31 cellular contexts compared by ENCODE assay signal in genomic region chr9:125276771-125277170, GRCh38.
"Had no signal": no experiment of that assay in that cellular context is flagged by ENCODE, and none has a peak within 500 bp of the region (broad histone marks: within the 10 kb centered on the region; RNA-seq: fewer than 3 reads in every experiment).

No MANE protein-coding gene starts in this region.

- H3K27me3 ChIP-seq: neural progenitor cell, ovary, spleen, suprapubic skin, testis, tibial artery, transverse colon, upper lobe of left lung, vagina had no signal

- ATAC-seq: naive thymus-derived CD4-positive, alpha-beta T cell; natural killer cell; psoas muscle; right cardiac atrium; sciatic nerve; stimulated activated memory B cell treated with anti-CD40 and anti-IgM and Interleukin-4, amounts not matched to agents 10 μg/mL and 1 μg/mL and 100 μg/mL, for 72 hours; stimulated activated naive CD8-positive, alpha-beta T cell treated with anti-CD3 and anti-CD28 coated beads, Interleukin-15, amount 100 ng/mL, for 72 hours; stimulated activated naive CD8-positive, alpha-beta T cell treated with anti-CD3 and anti-CD28 coated beads, Interleukin-15, Interleukin-2, amounts not matched to agents 100 U/mL and 50 U/mL, for 24 hours had no signal

- H3K4me1 Mint-ChIP-seq: neural progenitor cell had no signal

- H3K9me3 Mint-ChIP-seq: naive thymus-derived CD4-positive, alpha-beta T cell; natural killer cell; nephron; neural progenitor cell; stimulated activated memory B cell treated with anti-CD40 and anti-IgM and Interleukin-4, amounts not matched to agents 10 μg/mL and 1 μg/mL and 100 μg/mL, for 72 hours; stimulated activated naive CD8-positive, alpha-beta T cell treated with anti-CD3 and anti-CD28 coated beads, Interleukin-15, amount 100 ng/mL, for 72 hours had no signal

- DNase-seq: naive thymus-derived CD4-positive, alpha-beta T cell; natural killer cell; occipital lobe; ovary; posterior cingulate gyrus; psoas muscle; right cardiac atrium; spleen; stimulated activated CD4-positive, alpha-beta T cell treated with anti-CD3 and anti-CD28 coated beads, Interleukin-12 subunit alpha, Interleukin-12 subunit beta, amount 100 ng/mL, for 4 hours; stimulated activated CD4-positive, alpha-beta T cell treated with anti-CD3 and anti-CD28 coated beads, Interleukin-1b, Interleukin-23, amount 100 ng/mL, for 48 hours; stimulated activated CD4-positive, alpha-beta T cell treated with anti-CD3 and anti-CD28 coated beads, Interleukin-4, amount 100 ng/mL, for 1 hour; stimulated activated CD4-positive, alpha-beta T cell treated with anti-CD3 and anti-CD28 coated beads, Interleukin-4, amount 100 ng/mL, for 4 hours; stimulated activated CD8-positive, alpha-beta memory T cell treated with anti-CD3 and anti-CD28 coated beads, Interleukin-4, amount 100 ng/mL, for 48 hours; stimulated activated naive CD4-positive, alpha-beta T cell; stimulated activated naive CD8-positive, alpha-beta T cell treated with anti-CD3 and anti-CD28 coated beads, Interleukin-15, amount 100 ng/mL, for 72 hours; stimulated activated naive CD8-positive, alpha-beta T cell treated with anti-CD3 and anti-CD28 coated beads, Interleukin-15, Interleukin-2, amounts not matched to agents 100 U/mL and 50 U/mL, for 24 hours; substantia nigra; testis; tibial artery; transverse colon; upper lobe of left lung had no signal

- H3K9me3 ChIP-seq: ovary, psoas muscle, spleen, suprapubic skin, testis, tibial artery, transverse colon, upper lobe of left lung, vagina had no signal

- H3K4me3 Mint-ChIP-seq: naive thymus-derived CD4-positive, alpha-beta T cell; natural killer cell; nephron; neural progenitor cell; stimulated activated memory B cell treated with anti-CD40 and anti-IgM and Interleukin-4, amounts not matched to agents 10 μg/mL and 1 μg/mL and 100 μg/mL, for 72 hours; stimulated activated naive CD8-positive, alpha-beta T cell treated with anti-CD3 and anti-CD28 coated beads, Interleukin-15, amount 100 ng/mL, for 72 hours had no signal

- H3K36me3 Mint-ChIP-seq: natural killer cell had no signal

- H3K27ac ChIP-seq: neural progenitor cell, ovary, parathyroid adenoma, psoas muscle, skin epidermis, spleen, suprapubic skin, testis, tibial artery, transverse colon, upper lobe of left lung, vagina had no signal

- H3K4me3 ChIP-seq: neural progenitor cell, ovary, psoas muscle, skin epidermis, smooth muscle cell, spleen, suprapubic skin, testis, tibial artery, transverse colon, upper lobe of left lung, vagina had no signal

- H3K4me2 ChIP-seq: neural progenitor cell, smooth muscle cell had no signal

- H3K9ac ChIP-seq: neural progenitor cell, parathyroid adenoma had no signal

- H3K36me3 ChIP-seq: neural progenitor cell, ovary, suprapubic skin, tibial artery, transverse colon, vagina had no signal

- H3K4me1 ChIP-seq: neural progenitor cell, parathyroid adenoma, testis had no signal

- H3K27ac Mint-ChIP-seq: natural killer cell; nephron; neural progenitor cell; stimulated activated memory B cell treated with anti-CD40 and anti-IgM and Interleukin-4, amounts not matched to agents 10 μg/mL and 1 μg/mL and 100 μg/mL, for 72 hours had no signal

- H2AFZ ChIP-seq: neural progenitor cell, parathyroid adenoma had no signal

- H3K27me3 Mint-ChIP-seq: naive thymus-derived CD4-positive, alpha-beta T cell; progenitor cell of endocrine pancreas; stimulated activated memory B cell treated with anti-CD40 and anti-IgM and Interleukin-4, amounts not matched to agents 10 μg/mL and 1 μg/mL and 100 μg/mL, for 72 hours; stimulated activated naive CD8-positive, alpha-beta T cell treated with anti-CD3 and anti-CD28 coated beads, Interleukin-15, amount 100 ng/mL, for 72 hours had no signal
